9 cellular contexts compared by ENCODE assay signal in the genomic region with DNA sequence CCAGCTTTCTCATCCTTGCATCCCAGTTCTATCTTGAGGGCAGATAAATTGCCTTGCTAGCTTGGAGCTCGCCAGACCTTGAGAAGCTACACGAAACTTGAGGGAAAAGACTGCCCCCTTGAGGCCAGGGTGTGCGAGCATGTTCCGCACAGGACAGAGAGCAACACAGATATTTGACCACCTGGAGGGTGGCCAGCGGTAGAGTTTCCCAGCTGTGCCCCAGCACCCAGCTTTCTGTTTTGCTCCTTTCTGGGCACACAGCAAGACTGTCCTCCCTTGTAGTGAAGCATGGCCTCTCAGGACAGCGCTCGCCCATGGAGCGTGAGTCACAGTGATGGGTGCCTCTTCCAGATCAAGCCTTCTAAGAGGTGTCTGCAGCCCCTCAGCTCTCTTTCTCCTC. TPM values are rescaled to one million over a fixed set of nuclear protein-coding genes. Genes with fewer than 3 reads are reported as not detected.
DNase-seq lines count a peak whose midpoint lies in the region; ATAC-seq and TF ChIP-seq lines count a peak whose summit lies in the region.
"Had no signal": no experiment of that assay in that cellular context is flagged by ENCODE, and none has a peak within 500 bp of the region (broad histone marks: within the 10 kb centered on the region; RNA-seq: fewer than 3 reads in every experiment).

No MANE protein-coding gene starts in this region.

- no peak overlapping the region for H3K27ac ChIP-seq in SJCRH30
- H3K27ac ChIP-seq in foreskin keratinocyte: no peak overlapping the region
- H3K27ac ChIP-seq in prostate gland: no peak overlapping the region

- H3K27me3 ChIP-seq in SJCRH30: peaks cover 8% of the 10 kb centered on the region; the same call in 1 of the 2 replicates
- H3K27me3 ChIP-seq in foreskin keratinocyte: no peaks in the 10 kb centered on the region
- H3K27me3 ChIP-seq in prostate gland (replicated peaks; ENCODE audit: insufficient read depth): no peaks in the 10 kb centered on the region

- no peak for TF ChIP-seq POLR2A in prostate gland (IDR thresholded peaks at IDR 0.05)

- TF ChIP-seq CTCF in foreskin keratinocyte (conservative IDR thresholded peaks at IDR 0.05): peak; percentile 51
- TF ChIP-seq CTCF in prostate gland (IDR thresholded peaks at IDR 0.05): peak in 3 of 4 experiments; percentile 43 to 59 (median 53)

- WGBS in prostate gland: 37% methylated on average over 8 of the region's 8 CpGs

- H3K9me3 ChIP-seq in SJCRH30 (replicated peaks): no peaks in the 10 kb centered on the region
- H3K9me3 ChIP-seq in prostate gland: no peaks in the 10 kb centered on the region

- ATAC-seq in GM19328 (IDR thresholded peaks at IDR 0.05; ENCODE audit: unreplicated experiment) (peak; percentile 67), foreskin keratinocyte (no peak), GM21737 (IDR thresholded peaks at IDR 0.05; ENCODE audit: unreplicated experiment) (no peak)
- ATAC-seq: left colon had no signal

- no peak overlapping the region for H3K4me3 ChIP-seq in SJCRH30
- H3K4me3 ChIP-seq in prostate gland: no peak overlapping the region

- peak; percentile 5 for DNase-seq in DMS 273 treated with DMSO at 0.1 percent for 48 hours (lab: John Stamatoyannopoulos, UW)
- peak in 40 of 76 experiments; percentile 0 to 64 (median 18) for DNase-seq in HUDEP-2 (lab: John Stamatoyannopoulos, UW; ENCODE audit: unreplicated experiment in 76 of 76)
- peak; percentile 57 to 73 for DNase-seq in SJCRH30
- no peak for DNase-seq in foreskin keratinocyte
- DNase-seq in prostate gland (ENCODE audit: low spot score): peak; percentile 57
- no peak for DNase-seq in activated gamma-delta T cell (lab: John Stamatoyannopoulos, UW)

- H3K4me1 ChIP-seq in SJCRH30: no peaks in the 10 kb centered on the region
- no peaks in the 10 kb centered on the region for H3K4me1 ChIP-seq in foreskin keratinocyte
- H3K4me1 ChIP-seq in prostate gland (replicated peaks): no peaks in the 10 kb centered on the region

- intact Hi-C loops in prostate gland (cut with DNase I): no loop called here

- H3K36me3 ChIP-seq in SJCRH30: no peaks in the 10 kb centered on the region
- no peaks in the 10 kb centered on the region for H3K36me3 ChIP-seq in prostate gland

RNA-seq across cellular contexts. Expression of gene SPATA19, which starts 23.5 kb away (rescaled TPM):
- total RNA-seq in SJCRH30 (2014; rRNA removed; shearing (Covaris generic)): not detected in 2 replicates
- not detected in 2 replicates for total RNA-seq in foreskin keratinocyte
- not detected in 2 replicates for polyA plus RNA-seq in foreskin keratinocyte
- 1 to 10 TPM in 1 of 2 donors, not detected in 1; 6.6 TPM for total RNA-seq in prostate gland
- total RNA-seq: left colon had no signal

Comparison
In these comparisons a context has a peak if more than half of its experiments do, and no peak if none do; other contexts are left out.
1. DNase-seq: peak in DMS 273 treated with DMSO at 0.1 percent for 48 hours (single experiment), HUDEP-2 (40 of 76), SJCRH30 (2 of 2) and prostate gland (single experiment); none in foreskin keratinocyte (0 of 2) and activated gamma-delta T cell (single experiment).